1 cellular context compared by ENCODE assay signal in genomic region chr20:36936341-36936740, GRCh38.
TF ChIP-seq lines count a peak whose summit lies in the region.

No MANE protein-coding gene starts in this region.

TF ChIP-seq in HepG2, 621 proteins besides CTCF, POLR2A, EP300 and RAD21:
- TF ChIP-seq ZNF33B (CRISPR knock-in tag; IDR thresholded peaks at IDR 0.05) (no peak), MBD4 (IDR thresholded peaks at IDR 0.05; ENCODE audit: borderline replicate concordance, low read length) (no peak), ZNF224 (CRISPR knock-in tag; IDR thresholded peaks at IDR 0.05) (no peak), AGO1 (IDR thresholded peaks at IDR 0.05; ENCODE audit: low read depth, low read length, poor library complexity, severe bottlenecking) (no peak)
